In genomic region chr12:110726018-110726417, GRCh38 we compare ENCODE assay signal across 1 cellular context.
TF ChIP-seq lines count a peak whose summit lies in the region.

No MANE protein-coding gene starts in this region.

TF ChIP-seq in GM12878, 131 proteins besides CTCF, POLR2A, EP300 and RAD21:
- no peak for TF ChIP-seq SIN3A (IDR thresholded peaks at IDR 0.05; ENCODE audit: low read depth, low read length)
- TF ChIP-seq ZNF622 (IDR thresholded peaks at IDR 0.05), result no peak
- no peak for TF ChIP-seq PBX3 (IDR thresholded peaks at IDR 0.05; ENCODE audit: insufficient replicate concordance, low read depth, low read length)
- no peak for TF ChIP-seq NKRF (conservative IDR thresholded peaks at IDR 0.05)
- no peak for TF ChIP-seq SUZ12 (IDR thresholded peaks at IDR 0.05; ENCODE audit: unreplicated experiment)
- TF ChIP-seq NFIC (IDR thresholded peaks at IDR 0.05; ENCODE audit: low read depth, low read length), result no peak
- no peak for TF ChIP-seq PML (IDR thresholded peaks at IDR 0.05; ENCODE audit: low read length)
